19 cellular contexts compared by ENCODE assay signal in genomic region chr10:112801004-112801403, GRCh38.
DNase-seq lines count a peak whose midpoint lies in the region; ATAC-seq and TF ChIP-seq lines count a peak whose summit lies in the region.
"Had no signal": no experiment of that assay in that cellular context is flagged by ENCODE, and none has a peak within 500 bp of the region (broad histone marks: within the 10 kb centered on the region; RNA-seq: fewer than 3 reads in every experiment).

No MANE protein-coding gene starts in this region.

- H3K4me1 Mint-ChIP-seq in GM23338, result peaks cover 47% of the 10 kb centered on the region
- H3K4me1 Mint-ChIP-seq in osteocyte (ENCODE audit: unreplicated experiment), result no peaks in the 10 kb centered on the region
- H3K4me1 Mint-ChIP-seq: B cell, CD14-positive monocyte had no signal

- H2AFZ ChIP-seq in GM23338, result no peak overlapping the region
- H2AFZ ChIP-seq: PC-9 had no signal

- H3K27me3 Mint-ChIP-seq in GM23338 (ENCODE audit: insufficient read depth, low read depth, poor library complexity), result peaks cover 16% of the 10 kb centered on the region
- no peaks in the 10 kb centered on the region for H3K27me3 Mint-ChIP-seq in osteocyte (ENCODE audit: unreplicated experiment)
- H3K27me3 Mint-ChIP-seq: B cell had no signal

- in situ Hi-C loops in GM13977 (cut with MboI; ENCODE audit: low pct_unique_long_range_greater_than_20kb, low sequenced_read_pairs, unreplicated experiment), result no loop called here

- H3K4me2 ChIP-seq in GM23338, result no peak overlapping the region
- H3K4me2 ChIP-seq: PC-9 had no signal

- H3K36me3 Mint-ChIP-seq in GM23338 (ENCODE audit: low read depth), result no peaks in the 10 kb centered on the region
- H3K36me3 Mint-ChIP-seq in osteocyte (ENCODE audit: unreplicated experiment), result no peaks in the 10 kb centered on the region

- H3K9me3 Mint-ChIP-seq in GM23338, result no peaks in the 10 kb centered on the region
- no peaks in the 10 kb centered on the region for H3K9me3 Mint-ChIP-seq in osteocyte (ENCODE audit: unreplicated experiment)
- H3K9me3 Mint-ChIP-seq: CD14-positive monocyte had no signal

- peaks cover 33% of the 10 kb centered on the region for H3K4me1 ChIP-seq in GM23338 (ENCODE audit: insufficient read depth)

- H3K9me3 ChIP-seq in WERI-Rb-1 (ENCODE audit: severe bottlenecking), result no peaks in the 10 kb centered on the region

- no peaks in the 10 kb centered on the region for H3K9me2 ChIP-seq in GM23338 (ENCODE audit: insufficient read depth)

- H3F3A ChIP-seq in GM23338 (replicated peaks; ENCODE audit: low read depth), result no peaks in the 10 kb centered on the region

- H3K27ac ChIP-seq in GM23338 (ENCODE audit: low read depth) (no peak overlapping the region), WERI-Rb-1 (no peak overlapping the region)
- H3K27ac ChIP-seq: PC-9, RWPE1 had no signal

- no peaks in the 10 kb centered on the region for H3K79me2 ChIP-seq in GM23338 (replicated peaks; ENCODE audit: insufficient read depth)

- DNase-seq in GM23338 (ENCODE audit: low spot score), result peak; percentile 43
- no peak for DNase-seq in WERI-Rb-1
- DNase-seq in epithelial cell of proximal tubule (ENCODE audit: low read depth), result no peak
- DNase-seq in osteocyte (ENCODE audit: extremely low spot score, unreplicated experiment), result peak; percentile 48
- DNase-seq in NCI-H2107 treated with DMSO at 0.1 percent for 48 hours (lab: John Stamatoyannopoulos, UW; ENCODE audit: unreplicated experiment), result no peak
- DNase-seq in activated naive CD4-positive, alpha-beta T cell treated with Interleukin-2 at 50 U/mL for 16 hours, result no peak
- no peak for DNase-seq in GM13977 (ENCODE audit: low spot score)
- DNase-seq: EL, HCEC 1CT, KG1, NCI-H1092, NCI-H2029, NCI-H226, NCI-H510A treated with DMSO at 0.1 percent for 48 hours, NCI-H748 treated with DMSO at 0.1 percent for 48 hours, PC-9 had no signal

- H3K27ac Mint-ChIP-seq in GM23338 (no peak overlapping the region), osteocyte (ENCODE audit: unreplicated experiment) (no peak overlapping the region)
- H3K27ac Mint-ChIP-seq: B cell, CD14-positive monocyte had no signal

- no peaks in the 10 kb centered on the region for H3K36me3 ChIP-seq in GM23338 (ENCODE audit: insufficient read depth)
- no peaks in the 10 kb centered on the region; the same call in 1 of the 2 replicates for H3K36me3 ChIP-seq in WERI-Rb-1

- H3K27me3 ChIP-seq in GM23338 (ENCODE audit: insufficient read depth), result no peaks in the 10 kb centered on the region
- no peaks in the 10 kb centered on the region for H3K27me3 ChIP-seq in WERI-Rb-1 (ENCODE audit: insufficient read depth, low read depth, severe bottlenecking)

- no peak overlapping the region for H3K4me3 ChIP-seq in GM23338
- H3K4me3 ChIP-seq in WERI-Rb-1 (ENCODE audit: low read depth, low read length), result no peak overlapping the region
- H3K4me3 ChIP-seq in epithelial cell of proximal tubule (ENCODE audit: low read depth, low read length), result no peak overlapping the region
- H3K4me3 ChIP-seq: PC-9 had no signal

- peak in 1 of 2 experiments; percentile 11; a peak in 2 of 4 replicates for TF ChIP-seq CTCF in GM23338 (conservative IDR thresholded peaks at IDR 0.05; ENCODE audit: low read depth in 2 of 2)
- TF ChIP-seq CTCF in WERI-Rb-1 (IDR thresholded peaks at IDR 0.05; ENCODE audit: low read depth, low read length), result peak; percentile 8; the same call in 1 of the 2 replicates
- peak; percentile 9 for TF ChIP-seq CTCF in epithelial cell of proximal tubule (conservative IDR thresholded peaks at IDR 0.05; ENCODE audit: low read depth, low read length)
- TF ChIP-seq CTCF in osteocyte (IDR thresholded peaks at IDR 0.05), result no peak
- TF ChIP-seq CTCF in GM13977 (IDR thresholded peaks at IDR 0.05; ENCODE audit: extremely low read depth, insufficient read depth, missing control alignments), result no peak

- ATAC-seq in GM23338, result no peak

- no peaks in the 10 kb centered on the region for H4K20me1 ChIP-seq in GM23338 (replicated peaks; ENCODE audit: insufficient read depth)

- no peak overlapping the region for H3K4me3 Mint-ChIP-seq in GM23338
- no peak overlapping the region for H3K4me3 Mint-ChIP-seq in osteocyte (ENCODE audit: unreplicated experiment)
- H3K4me3 Mint-ChIP-seq: B cell, CD14-positive monocyte had no signal

TF ChIP-seq in GM23338, 12 proteins besides CTCF, POLR2A, EP300 and RAD21:
- TF ChIP-seq EZH2phosphoT487 (IDR thresholded peaks at IDR 0.05; ENCODE audit: unreplicated experiment) (no peak), POLR2AphosphoS5 (IDR thresholded peaks at IDR 0.05; ENCODE audit: low read depth) (no peak), ZNF331 (CRISPR knock-in tag; IDR thresholded peaks at IDR 0.05; ENCODE audit: low read depth) (no peak), REST (IDR thresholded peaks at IDR 0.05; ENCODE audit: unreplicated experiment) (no peak), ETS1 (IDR thresholded peaks at IDR 0.05) (no peak), EZH2 (IDR thresholded peaks at IDR 0.05; ENCODE audit: low read depth, unreplicated experiment) (no peak), CREB1 (CRISPR knock-in tag; IDR thresholded peaks at IDR 0.05; ENCODE audit: low read depth) (no peak), NANOG (IDR thresholded peaks at IDR 0.05; ENCODE audit: borderline replicate concordance) (no peak)

Comparison
In these comparisons a context has a peak if more than half of its experiments do, and no peak if none do; other contexts are left out.
1. DNase-seq: peak in GM23338 (single experiment) and osteocyte (single experiment); none in WERI-Rb-1 (single experiment), epithelial cell of proximal tubule (single experiment), NCI-H2107 treated with DMSO at 0.1 percent for 48 hours (single experiment), activated naive CD4-positive, alpha-beta T cell treated with Interleukin-2 at 50 U/mL for 16 hours (single experiment) and GM13977 (single experiment).
2. CTCF ChIP-seq: peak in WERI-Rb-1 (single experiment) and epithelial cell of proximal tubule (single experiment); none in osteocyte (single experiment) and GM13977 (single experiment).